In genomic region chr19:48837586-48838191, GRCh38 we compare ENCODE assay signal across 9 cellular contexts. TPM values are rescaled to one million over a fixed set of nuclear protein-coding genes. Genes with fewer than 3 reads are reported as not detected.
DNase-seq lines count a peak whose midpoint lies in the region; ATAC-seq and TF ChIP-seq lines count a peak whose summit lies in the region.
"Had no signal": no experiment of that assay in that cellular context is flagged by ENCODE, and none has a peak within 500 bp of the region (broad histone marks: within the 10 kb centered on the region; RNA-seq: fewer than 3 reads in every experiment).

No MANE protein-coding gene starts in this region.

- H3K27ac Mint-ChIP-seq in neural crest cell (ENCODE audit: unreplicated experiment): no peak overlapping the region
- H3K27ac Mint-ChIP-seq in activated CD4-positive, alpha-beta T cell treated with anti-CD3 and anti-CD28 coated beads, Interleukin-2, amount 10 ng/mL, durations not matched to agents 7 days and 5 days: no peak overlapping the region

- H3K27me3 ChIP-seq in BLaER1 treated with 17β-estradiol and CSF1 and Interleukin-3, amounts not matched to agents 10 nM and 100 nM: no peaks in the 10 kb centered on the region
- H3K27me3 ChIP-seq in dorsolateral prefrontal cortex: no peaks in the 10 kb centered on the region

- POLR2A ChIA-PET in activated CD4-positive, alpha-beta T cell treated with anti-CD3 and anti-CD28 coated beads, Interleukin-2, amount 10 ng/mL, durations not matched to agents 7 days and 5 days (lab: Charles Lee): no interaction called here

- peaks cover 0 to 6% (median 0%) of the 10 kb centered on the region in 11 experiments; a peak in 2 of 22 replicates for H3K36me3 ChIP-seq in BLaER1 treated with 17β-estradiol and CSF1 and Interleukin-3, amounts not matched to agents 10 nM and 100 nM

- intact Hi-C loops in dorsolateral prefrontal cortex (cut with DNase I): loop anchor here (2.0 to 5.0 kb wide), 2 partner anchors 43 to 190 kb away; partner anchors contain the start of gene CA11 (in 2 of the 2)

- peaks cover 30% of the 10 kb centered on the region for H3K4me1 Mint-ChIP-seq in neural crest cell
- H3K4me1 Mint-ChIP-seq in activated CD4-positive, alpha-beta T cell treated with anti-CD3 and anti-CD28 coated beads, Interleukin-2, amount 10 ng/mL, durations not matched to agents 7 days and 5 days: peaks cover 25% of the 10 kb centered on the region

- no peaks in the 10 kb centered on the region; a peak in 1 of 22 replicates for H4K20me1 ChIP-seq in BLaER1 treated with 17β-estradiol and CSF1 and Interleukin-3, amounts not matched to agents 10 nM and 100 nM

- H3K36me3 Mint-ChIP-seq in neural crest cell (ENCODE audit: low read depth): peaks cover 3% of the 10 kb centered on the region
- H3K36me3 Mint-ChIP-seq in activated CD4-positive, alpha-beta T cell treated with anti-CD3 and anti-CD28 coated beads, Interleukin-2, amount 10 ng/mL, durations not matched to agents 7 days and 5 days (ENCODE audit: low read depth): no peaks in the 10 kb centered on the region

- DNase-seq in Jurkat, Clone E6-1 (ENCODE audit: low read depth, low spot score): no peak
- DNase-seq in dorsolateral prefrontal cortex (no peak), neural crest cell (ENCODE audit: low read depth, low spot score) (no peak), A172 (ENCODE audit: low spot score) (no peak)
- DNase-seq in activated CD8-positive, alpha-beta memory T cell treated with anti-CD3 and anti-CD28 coated beads, Interleukin-2, amount 50 U/mL, for 4 hours: no peak
- DNase-seq in activated CD4-positive, alpha-beta T cell treated with anti-CD3 and anti-CD28 coated beads, Interleukin-2, amount 10 ng/mL, durations not matched to agents 7 days and 5 days: no peak

- no peak for ATAC-seq in GM21515 (IDR thresholded peaks at IDR 0.05; ENCODE audit: unreplicated experiment)

- H3K27me3 Mint-ChIP-seq in neural crest cell (ENCODE audit: low read depth): no peaks in the 10 kb centered on the region
- peaks cover 4% of the 10 kb centered on the region for H3K27me3 Mint-ChIP-seq in activated CD4-positive, alpha-beta T cell treated with anti-CD3 and anti-CD28 coated beads, Interleukin-2, amount 10 ng/mL, durations not matched to agents 7 days and 5 days

- H3K4me3 ChIP-seq in BLaER1 treated with 17β-estradiol and CSF1 and Interleukin-3, amounts not matched to agents 10 nM and 100 nM: peak overlapping the region in 8 of 10 experiments; percentile 48 to 68 (median 57); a peak in 15 of 20 replicates
- peak overlapping the region; percentile 63 for H3K4me3 ChIP-seq in Jurkat, Clone E6-1 (ENCODE audit: low read length)
- peak overlapping the region in 58 of 59 donors; percentile 18 to 74 (median 56) for H3K4me3 ChIP-seq in dorsolateral prefrontal cortex

- H3K4me3 Mint-ChIP-seq in neural crest cell: peak overlapping the region; percentile 68
- no peak overlapping the region for H3K4me3 Mint-ChIP-seq in activated CD4-positive, alpha-beta T cell treated with anti-CD3 and anti-CD28 coated beads, Interleukin-2, amount 10 ng/mL, durations not matched to agents 7 days and 5 days

- H3K27ac ChIP-seq in BLaER1 treated with 17β-estradiol and CSF1 and Interleukin-3, amounts not matched to agents 10 nM and 100 nM: peak overlapping the region in 8 of 11 experiments; percentile 37 to 77 (median 64); a peak in 12 of 22 replicates
- peak overlapping the region in 41 of 59 donors; percentile 17 to 95 (median 77) for H3K27ac ChIP-seq in dorsolateral prefrontal cortex

- peak overlapping the region in 9 of 11 experiments; percentile 55 to 73 (median 68); a peak in 16 of 22 replicates for H3K9ac ChIP-seq in BLaER1 treated with 17β-estradiol and CSF1 and Interleukin-3, amounts not matched to agents 10 nM and 100 nM

- CTCF ChIA-PET in activated CD4-positive, alpha-beta T cell treated with anti-CD3 and anti-CD28 coated beads, Interleukin-2, amount 10 ng/mL, durations not matched to agents 7 days and 5 days (lab: Charles Lee): interaction anchor here (1.2 to 3.6 kb wide), 4 partner anchors 8 to 156 kb away, joined by 3 to 20 read pairs (median 8); partner anchors contain the start of gene RUVBL2

- no peaks in the 10 kb centered on the region for H3K9me3 ChIP-seq in BLaER1 treated with 17β-estradiol and CSF1 and Interleukin-3, amounts not matched to agents 10 nM and 100 nM (replicated peaks in 1 of 11)

- TF ChIP-seq CTCF in dorsolateral prefrontal cortex (IDR thresholded peaks at IDR 0.05 in 54 of 56, conservative IDR thresholded peaks at IDR 0.05 in 2 of 56; ENCODE audit: low read depth in 1 of 56, partially characterized antibody in 56 of 56) (no peak), neural crest cell (conservative IDR thresholded peaks at IDR 0.05) (no peak)

- H3K9me3 Mint-ChIP-seq in neural crest cell: no peaks in the 10 kb centered on the region
- no peaks in the 10 kb centered on the region for H3K9me3 Mint-ChIP-seq in activated CD4-positive, alpha-beta T cell treated with anti-CD3 and anti-CD28 coated beads, Interleukin-2, amount 10 ng/mL, durations not matched to agents 7 days and 5 days

- H3K4me2 ChIP-seq in BLaER1 treated with 17β-estradiol and CSF1 and Interleukin-3, amounts not matched to agents 10 nM and 100 nM: peak overlapping the region; percentile 74 to 95 (median 90); a peak in 20 of 22 replicates

- peaks cover 23 to 60% (median 40%) of the 10 kb centered on the region in 10 experiments for H3K4me1 ChIP-seq in BLaER1 treated with 17β-estradiol and CSF1 and Interleukin-3, amounts not matched to agents 10 nM and 100 nM

RNA-seq across cellular contexts. Expression of gene HSD17B14, which starts 1.4 kb away (rescaled TPM):
- 5.3 TPM for polyA plus RNA-seq in Jurkat, Clone E6-1 (2012; ENCODE audit: insufficient read depth, insufficient read length)
- 10 to 100 TPM; 13.0 to 46.6 (median 23.0) TPM for total RNA-seq in dorsolateral prefrontal cortex
- 4.2 and 6.6 TPM in 2 replicates for total RNA-seq in neural crest cell
- 9.9 and 14.6 TPM in 2 replicates for total RNA-seq in A172 (2014; rRNA removed; shearing (Covaris generic))
- under 1 TPM; 0.27 to 0.77 TPM for total RNA-seq in activated CD4-positive, alpha-beta T cell treated with anti-CD3 and anti-CD28 coated beads, Interleukin-2, amount 10 ng/mL, durations not matched to agents 7 days and 5 days
- total RNA-seq: HT-29 had no signal

RNA-seq across cellular contexts. Expression of gene BCAT2, which starts 26.9 kb away (rescaled TPM):
- polyA plus RNA-seq in Jurkat, Clone E6-1 (2012; ENCODE audit: insufficient read depth, insufficient read length): 70.2 TPM
- total RNA-seq in dorsolateral prefrontal cortex: 10 to 100 TPM; 22.7 to 81.8 (median 38.3) TPM
- 40.3 and 40.4 TPM in 2 replicates for total RNA-seq in neural crest cell
- total RNA-seq in A172 (2014; rRNA removed; shearing (Covaris generic)): 29.5 and 36.8 TPM in 2 replicates
- 10 to 100 TPM; 42.3 to 43.3 TPM for total RNA-seq in activated CD4-positive, alpha-beta T cell treated with anti-CD3 and anti-CD28 coated beads, Interleukin-2, amount 10 ng/mL, durations not matched to agents 7 days and 5 days

RNA-seq across cellular contexts. Expression of gene PLEKHA4, which starts 30.7 kb away (rescaled TPM):
- 3.5 TPM for polyA plus RNA-seq in Jurkat, Clone E6-1 (2012; ENCODE audit: insufficient read depth, insufficient read length)
- total RNA-seq in dorsolateral prefrontal cortex (10 to 100 TPM in 15 of 120 experiments, 1 to 10 TPM in 105; 1.2 to 16.5 (median 5.6) TPM), neural crest cell (38.1 and 41.8 TPM in 2 replicates)
- total RNA-seq in A172 (2014; rRNA removed; shearing (Covaris generic)): 1.9 and 6.9 TPM in 2 replicates
- 1 to 10 TPM; 3.8 to 4.6 TPM for total RNA-seq in activated CD4-positive, alpha-beta T cell treated with anti-CD3 and anti-CD28 coated beads, Interleukin-2, amount 10 ng/mL, durations not matched to agents 7 days and 5 days

RNA-seq across cellular contexts. Expression of gene PPP1R15A, which starts 34.5 kb away (rescaled TPM):
- polyA plus RNA-seq in Jurkat, Clone E6-1 (2012; ENCODE audit: insufficient read depth, insufficient read length): 12.3 TPM
- total RNA-seq in dorsolateral prefrontal cortex: 100 to 1,000 TPM in 2 of 120 experiments, 10 to 100 TPM in 118; 16.8 to 138 (median 25.5) TPM
- total RNA-seq in neural crest cell: 27.5 and 27.8 TPM in 2 replicates
- total RNA-seq in A172 (2014; rRNA removed; shearing (Covaris generic)): 20.8 and 34.8 TPM in 2 replicates
- 10 to 100 TPM; 49.6 to 53.3 TPM for total RNA-seq in activated CD4-positive, alpha-beta T cell treated with anti-CD3 and anti-CD28 coated beads, Interleukin-2, amount 10 ng/mL, durations not matched to agents 7 days and 5 days
